27 cellular contexts compared by ENCODE assay signal in genomic region chr6:44535446-44535845, GRCh38.
"Had no signal": no experiment of that assay in that cellular context is flagged by ENCODE, and none has a peak within 500 bp of the region (broad histone marks: within the 10 kb centered on the region; RNA-seq: fewer than 3 reads in every experiment).

No MANE protein-coding gene starts in this region.

- ATAC-seq: activated CD4-positive, alpha-beta T cell treated with anti-CD3 and anti-CD28 coated beads for 36 hours; activated CD8-positive, alpha-beta T cell treated with anti-CD3 and anti-CD28 coated beads for 36 hours; activated naive CD4-positive, alpha-beta T cell treated with anti-CD3 and anti-CD28 coated beads, Interleukin-2, amount 50 U/mL, for 72 hours; activated T-cell treated with anti-CD3 and anti-CD28 coated beads, Interleukin-2, amount 50 U/mL, for 72 hours; esophagus mucosa; foreskin keratinocyte; gastrocnemius medialis; heart right ventricle had no signal

- H3K9me3 ChIP-seq: ascending aorta, breast epithelium, gastrocnemius medialis had no signal

- H3K4me1 ChIP-seq: ascending aorta, breast epithelium, foreskin keratinocyte, gastrocnemius medialis, heart right ventricle had no signal

- H3K4me3 ChIP-seq: ascending aorta, breast epithelium, cardiac muscle cell, gastrocnemius medialis, heart right ventricle had no signal

- H3K27ac ChIP-seq: ascending aorta, breast epithelium, cardiac muscle cell, foreskin keratinocyte, gastrocnemius medialis, heart right ventricle had no signal

- H3K36me3 ChIP-seq: ascending aorta, breast epithelium, cardiac muscle cell, gastrocnemius medialis, heart right ventricle had no signal

- H3K27me3 ChIP-seq: ascending aorta, breast epithelium, cardiac muscle cell, foreskin keratinocyte, gastrocnemius medialis had no signal

- DNase-seq: activated CD4-positive, alpha-beta T cell treated with anti-CD3 and anti-CD28 coated beads for 36 hours; activated CD4-positive, alpha-beta T cell treated with anti-CD3 and anti-CD28 coated beads, Interleukin-2, amount 50 U/mL, for 1 hour; activated CD4-positive, alpha-beta T cell treated with anti-CD3 and anti-CD28 coated beads, Interleukin-2, amount 50 U/mL, for 48 hours; activated CD4-positive, CD25-positive, alpha-beta regulatory T cell; activated CD4-positive, CD25-positive, alpha-beta regulatory T cell treated with anti-CD3 and anti-CD28 coated beads, Interleukin-2, amount 50 U/mL, for 72 hours; activated CD8-positive, alpha-beta memory T cell treated with anti-CD3 and anti-CD28 coated beads, Interleukin-2, amount 50 U/mL, for 48 hours; activated CD8-positive, alpha-beta T cell treated with anti-CD3 and anti-CD28 coated beads for 36 hours; activated gamma-delta T cell; activated naive CD4-positive, alpha-beta T cell; activated naive CD4-positive, alpha-beta T cell treated with anti-CD3 and anti-CD28 coated beads, Interleukin-2, amount 10 ng/mL, durations not matched to agents 7 days and 5 days; activated naive CD8-positive, alpha-beta T cell treated with anti-CD3 and anti-CD28 coated beads, Interleukin-2, amount 10 ng/mL, durations not matched to agents 7 days and 5 days; activated T-cell treated with anti-CD3 and anti-CD28 coated beads for 4 hours; activated T-cell treated with anti-CD3 and anti-CD28 coated beads, Interleukin-2, amount 50 U/mL, for 24 hours; activated T-cell treated with anti-CD3 and anti-CD28 coated beads, Interleukin-2, amount 50 U/mL, for 72 hours; cortex of kidney; effector CD8-positive, alpha-beta T cell; foreskin keratinocyte; gastrocnemius medialis; glutamatergic neuron; heart right ventricle; T-helper 1 cell; T-helper 2 cell had no signal
